3 cellular contexts compared by ENCODE assay signal in genomic region chr6:1513206-1513605, GRCh38.
TF ChIP-seq lines count a peak whose summit lies in the region.

No MANE protein-coding gene starts in this region.

TF ChIP-seq in HepG2, 621 proteins besides CTCF, POLR2A, EP300 and RAD21:
- TF ChIP-seq SIX1 (CRISPR knock-in tag; IDR thresholded peaks at IDR 0.05; ENCODE audit: borderline replicate concordance): peak; percentile 65; the same call in 1 of the 2 replicates
- TF ChIP-seq ZNF816 (CRISPR knock-in tag; IDR thresholded peaks at IDR 0.05; ENCODE audit: borderline replicate concordance): no peak
- peak; percentile 32; the same call in 1 of the 2 replicates for TF ChIP-seq SIX4 (CRISPR knock-in tag; IDR thresholded peaks at IDR 0.05)

TF ChIP-seq in IMR-90, 13 proteins besides CTCF, POLR2A, EP300 and RAD21:
- no peak for TF ChIP-seq USF2 (IDR thresholded peaks at IDR 0.05; ENCODE audit: low read depth, low read length)

TF ChIP-seq in GM23338, 12 proteins besides CTCF, POLR2A, EP300 and RAD21:
- TF ChIP-seq EZH2 (IDR thresholded peaks at IDR 0.05; ENCODE audit: low read depth, unreplicated experiment): no peak
- TF ChIP-seq STAT1 (IDR thresholded peaks at IDR 0.05; ENCODE audit: unreplicated experiment): no peak
